In genomic region chr5:147805030-147805454, GRCh38 we compare ENCODE assay signal across 8 cellular contexts. TPM values are rescaled to one million over a fixed set of nuclear protein-coding genes. Genes with fewer than 3 reads are reported as not detected.
A peak's percentile ranks its signal among the peaks of the same experiment; 100 is the strongest.
DNase-seq lines count a peak whose midpoint lies in the region; ATAC-seq and TF ChIP-seq lines count a peak whose summit lies in the region.

No MANE protein-coding gene starts in this region.

- ATAC-seq in GM18870 (IDR thresholded peaks at IDR 0.05; ENCODE audit: unreplicated experiment) (peak; percentile 95), HG02623 (IDR thresholded peaks at IDR 0.05; ENCODE audit: unreplicated experiment) (peak; percentile 68), right cardiac atrium (peak in 1 of 2 donors; percentile 48)

- intact Hi-C loops in right cardiac atrium (cut with DNase I), result no loop called here
- intact Hi-C loops in esophagus squamous epithelium (cut with DNase I), result no loop called here

- H3K4me1 ChIP-seq in right cardiac atrium (ENCODE audit: control insufficient read depth, insufficient read depth, low read length), result no peaks in the 10 kb centered on the region
- peaks cover 0 to 6% (median 0%) of the 10 kb centered on the region in 3 donors for H3K4me1 ChIP-seq in esophagus squamous epithelium

- TF ChIP-seq CTCF in NB4 (IDR thresholded peaks at IDR 0.05; ENCODE audit: low read depth, low read length) (no peak), esophagus squamous epithelium (IDR thresholded peaks at IDR 0.05) (no peak)

- WGBS in right cardiac atrium, result 64% methylated on average over 6 of the region's 6 CpGs
- 38 to 42% methylated on average over 6 of the region's 6 CpGs for WGBS in esophagus squamous epithelium, 2 donors

- TF ChIP-seq POLR2A in NB4 (IDR thresholded peaks at IDR 0.05; ENCODE audit: extremely low read depth, insufficient read length), result no peak
- no peak for TF ChIP-seq POLR2A in esophagus squamous epithelium (IDR thresholded peaks at IDR 0.05)

- no peaks in the 10 kb centered on the region for H3K9me3 ChIP-seq in right cardiac atrium (ENCODE audit: control insufficient read depth, low read length)
- no peaks in the 10 kb centered on the region for H3K9me3 ChIP-seq in esophagus squamous epithelium

- no peak overlapping the region for H3K27ac ChIP-seq in right cardiac atrium (ENCODE audit: low read length)
- H3K27ac ChIP-seq in esophagus squamous epithelium, result no peak overlapping the region

- peak; percentile 85 for DNase-seq in NB4 (ENCODE audit: low read depth)
- peak in 2 of 3 donors; percentile 50 to 52 for DNase-seq in right cardiac atrium
- no peak for DNase-seq in NCI-H2171 (lab: John Stamatoyannopoulos, UW)
- no peak for DNase-seq in NCI-H146 (lab: John Stamatoyannopoulos, UW)
- DNase-seq in NCI-H2227 (lab: John Stamatoyannopoulos, UW; ENCODE audit: unreplicated experiment), result no peak
- no peak for DNase-seq in esophagus squamous epithelium (lab: John Stamatoyannopoulos, UW)

- H3K27me3 ChIP-seq in right cardiac atrium (ENCODE audit: control insufficient read depth, insufficient read depth), result no peaks in the 10 kb centered on the region
- peaks cover 0 to 5% (median 0%) of the 10 kb centered on the region in 4 donors for H3K27me3 ChIP-seq in esophagus squamous epithelium

- H3K36me3 ChIP-seq in esophagus squamous epithelium, result no peaks in the 10 kb centered on the region

- H3K4me3 ChIP-seq in NB4 (ENCODE audit: low read depth, low read length) (no peak overlapping the region), right cardiac atrium (ENCODE audit: low read length) (no peak overlapping the region), esophagus squamous epithelium (no peak overlapping the region)

RNA-seq across cellular contexts. Expression of gene JAKMIP2, which starts 22.5 kb away (rescaled TPM):
- 1 to 10 TPM in 2 of 4 donors, under 1 TPM in 2; 0.66 to 1.3 (median 1.1) TPM for total RNA-seq in right cardiac atrium
- polyA plus RNA-seq in right cardiac atrium, result 0.32 TPM
- total RNA-seq in esophagus squamous epithelium, result 1 to 10 TPM in 1 of 4 donors, under 1 TPM in 2, not detected in 1; 0.09 to 2.9 (median 0.18) TPM

RNA-seq across cellular contexts. Expression of gene SPINK1, which starts 26.4 kb away (rescaled TPM):
- total RNA-seq in right cardiac atrium (1 to 10 TPM in 1 of 4 donors, not detected in 3; 1.3 TPM), esophagus squamous epithelium (not detected)
- polyA plus RNA-seq in right cardiac atrium, result 0.38 TPM

Comparison
In these comparisons a context has a peak if more than half of its experiments do, and no peak if none do; other contexts are left out.
1. DNase-seq: peak in NB4 (single experiment) and right cardiac atrium (2 of 3); none in NCI-H2171 (single experiment), NCI-H146 (single experiment), NCI-H2227 (single experiment) and esophagus squamous epithelium (single experiment).